1 cellular context compared by ENCODE assay signal in genomic region chr6:89834884-89835792, GRCh38.
TF ChIP-seq lines count a peak whose summit lies in the region.

No MANE protein-coding gene starts in this region.

TF ChIP-seq in IMR-90, 13 proteins besides CTCF, POLR2A, EP300 and RAD21 (continued from another document):
- TF ChIP-seq NFE2L2 (IDR thresholded peaks at IDR 0.05; ENCODE audit: low read depth, low read length) (no peak), CHD1 (IDR thresholded peaks at IDR 0.05; ENCODE audit: low read depth, low read length) (no peak), RFX5 (IDR thresholded peaks at IDR 0.05; ENCODE audit: low read depth, low read length) (no peak), MAFK (IDR thresholded peaks at IDR 0.05; ENCODE audit: low read depth, low read length) (no peak), MXI1 (IDR thresholded peaks at IDR 0.05; ENCODE audit: borderline replicate concordance, low read depth, low read length) (no peak)
- TF ChIP-seq, protein P1, sequence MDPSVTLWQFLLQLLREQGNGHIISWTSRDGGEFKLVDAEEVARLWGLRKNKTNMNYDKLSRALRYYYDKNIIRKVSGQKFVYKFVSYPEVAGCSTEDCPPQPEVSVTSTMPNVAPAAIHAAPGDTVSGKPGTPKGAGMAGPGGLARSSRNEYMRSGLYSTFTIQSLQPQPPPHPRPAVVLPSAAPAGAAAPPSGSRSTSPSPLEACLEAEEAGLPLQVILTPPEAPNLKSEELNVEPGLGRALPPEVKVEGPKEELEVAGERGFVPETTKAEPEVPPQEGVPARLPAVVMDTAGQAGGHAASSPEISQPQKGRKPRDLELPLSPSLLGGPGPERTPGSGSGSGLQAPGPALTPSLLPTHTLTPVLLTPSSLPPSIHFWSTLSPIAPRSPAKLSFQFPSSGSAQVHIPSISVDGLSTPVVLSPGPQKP (IDR thresholded peaks at IDR 0.05; ENCODE audit: borderline replicate concordance, low read depth, low read length), result no peak
